In genomic region chr9:121399883-121400607, GRCh38 we compare ENCODE assay signal across 8 cellular contexts. TPM values are rescaled to one million over a fixed set of nuclear protein-coding genes. Genes with fewer than 3 reads are reported as not detected.
A peak's percentile ranks its signal among the peaks of the same experiment; 100 is the strongest.
DNase-seq lines count a peak whose midpoint lies in the region; ATAC-seq and TF ChIP-seq lines count a peak whose summit lies in the region.

No MANE protein-coding gene starts in this region.

- H3K27me3 ChIP-seq in SJSA1 (replicated peaks), result no peaks in the 10 kb centered on the region

- TF ChIP-seq POLR2A in erythroblast (IDR thresholded peaks at IDR 0.05; ENCODE audit: low read length), result no peak

- no peak overlapping the region for H3K4me3 ChIP-seq in SJSA1

- no peaks in the 10 kb centered on the region for H3K36me3 ChIP-seq in SJSA1

- H3K9me3 Mint-ChIP-seq in activated CD8-positive, alpha-beta memory T cell treated with anti-CD3 and anti-CD28 coated beads, Interleukin-2, amount 10 ng/mL, durations not matched to agents 7 days and 5 days (ENCODE audit: low read depth), result peaks cover 2% of the 10 kb centered on the region
- peaks cover 24% of the 10 kb centered on the region for H3K9me3 Mint-ChIP-seq in nephron

- peak; percentile 64 to 79 (median 69) for TF ChIP-seq CTCF in nephron (IDR thresholded peaks at IDR 0.05; ENCODE audit: unreplicated experiment in 3 of 3)

- peak; percentile 78 for ATAC-seq in activated CD8-positive, alpha-beta memory T cell treated with anti-CD3 and anti-CD28 coated beads, Interleukin-2, amount 10 ng/mL, durations not matched to agents 7 days and 5 days
- ATAC-seq in GM18502 (IDR thresholded peaks at IDR 0.05; ENCODE audit: poor library complexity, unreplicated experiment), result no peak

- 0 out of 2 replicates have a peak, but pooled peaks cover 4% of the 10 kb centered on the region for H3K9me3 ChIP-seq in SJSA1 (replicated peaks)

- peak overlapping the region; percentile 72 for H3K27ac ChIP-seq in SJSA1

- H3K36me3 Mint-ChIP-seq in activated CD8-positive, alpha-beta memory T cell treated with anti-CD3 and anti-CD28 coated beads, Interleukin-2, amount 10 ng/mL, durations not matched to agents 7 days and 5 days, result peaks cover 3% of the 10 kb centered on the region
- no peaks in the 10 kb centered on the region for H3K36me3 Mint-ChIP-seq in nephron (ENCODE audit: low read depth)

- peaks cover 24% of the 10 kb centered on the region for H3K4me1 ChIP-seq in SJSA1 (replicated peaks)

- H3K4me1 Mint-ChIP-seq in activated CD8-positive, alpha-beta memory T cell treated with anti-CD3 and anti-CD28 coated beads, Interleukin-2, amount 10 ng/mL, durations not matched to agents 7 days and 5 days, result peaks cover 8% of the 10 kb centered on the region
- H3K4me1 Mint-ChIP-seq in nephron, result no peaks in the 10 kb centered on the region

- no peak for DNase-seq in activated CD8-positive, alpha-beta memory T cell treated with anti-CD3 and anti-CD28 coated beads, Interleukin-2, amount 10 ng/mL, durations not matched to agents 7 days and 5 days
- DNase-seq in activated CD8-positive, alpha-beta memory T cell treated with anti-CD3 and anti-CD28 coated beads for 24 hours, result no peak
- DNase-seq in NCI-H1048 (lab: John Stamatoyannopoulos, UW) (peak; percentile 19), SJSA1 (ENCODE audit: low read depth in 1 of 2, low spot score in 2 of 2) (peak in 1 of 2 experiments; percentile 66), erythroblast (lab: John Stamatoyannopoulos, UW) (peak; percentile 78 to 89)
- DNase-seq in activated T-cell treated with anti-CD3 and anti-CD28 coated beads, Interleukin-2, amount 50 U/mL, for 48 hours, result no peak

- H3K4me3 Mint-ChIP-seq in activated CD8-positive, alpha-beta memory T cell treated with anti-CD3 and anti-CD28 coated beads, Interleukin-2, amount 10 ng/mL, durations not matched to agents 7 days and 5 days, result no peak overlapping the region
- H3K4me3 Mint-ChIP-seq in nephron, result no peak overlapping the region

- CTCF ChIA-PET in activated CD8-positive, alpha-beta memory T cell treated with anti-CD3 and anti-CD28 coated beads, Interleukin-2, amount 10 ng/mL, durations not matched to agents 7 days and 5 days (lab: Charles Lee), result interaction anchor here (0.7 to 7.6 kb wide), 26 partner anchors 13 to 193 kb away, joined by 3 to 224 read pairs (median 4); no protein-coding TSS in a partner anchor

- H3K27me3 Mint-ChIP-seq in activated CD8-positive, alpha-beta memory T cell treated with anti-CD3 and anti-CD28 coated beads, Interleukin-2, amount 10 ng/mL, durations not matched to agents 7 days and 5 days, result peaks cover 10% of the 10 kb centered on the region
- peaks cover 15% of the 10 kb centered on the region for H3K27me3 Mint-ChIP-seq in nephron (ENCODE audit: low read depth)

- H3K27ac Mint-ChIP-seq in activated CD8-positive, alpha-beta memory T cell treated with anti-CD3 and anti-CD28 coated beads, Interleukin-2, amount 10 ng/mL, durations not matched to agents 7 days and 5 days, result no peak overlapping the region
- peak overlapping the region in 1 of 3 experiments; percentile 8 for H3K27ac Mint-ChIP-seq in nephron

RNA-seq across cellular contexts. Expression of gene STOM, which starts 30.0 kb away (rescaled TPM):
- 100 to 1,000 TPM in 1 of 2 experiments, 10 to 100 TPM in 1; 93.1 to 131 TPM for total RNA-seq in activated CD8-positive, alpha-beta memory T cell treated with anti-CD3 and anti-CD28 coated beads, Interleukin-2, amount 10 ng/mL, durations not matched to agents 7 days and 5 days
- 192 and 200 TPM in 2 replicates for total RNA-seq in SJSA1 (2014; rRNA removed; shearing (Covaris generic))

Comparison
In these comparisons a context has a peak if more than half of its experiments do, and no peak if none do; other contexts are left out.
1. DNase-seq: peak in NCI-H1048 (single experiment) and erythroblast (2 of 2); none in activated CD8-positive, alpha-beta memory T cell treated with anti-CD3 and anti-CD28 coated beads, Interleukin-2, amount 10 ng/mL, durations not matched to agents 7 days and 5 days (single experiment), activated CD8-positive, alpha-beta memory T cell treated with anti-CD3 and anti-CD28 coated beads for 24 hours (single experiment) and activated T-cell treated with anti-CD3 and anti-CD28 coated beads, Interleukin-2, amount 50 U/mL, for 48 hours (0 of 2).